In genomic region chr7:26688936-26689506, GRCh38 we compare ENCODE assay signal across 11 cellular contexts.
A peak's percentile ranks its signal among the peaks of the same experiment; 100 is the strongest.
DNase-seq lines count a peak whose midpoint lies in the region; ATAC-seq, FAIRE-seq and TF ChIP-seq lines count a peak whose summit lies in the region.
"Had no signal": no experiment of that assay in that cellular context is flagged by ENCODE, and none has a peak within 500 bp of the region (broad histone marks: within the 10 kb centered on the region; RNA-seq: fewer than 3 reads in every experiment).

No MANE protein-coding gene starts in this region.

- no peaks in the 10 kb centered on the region for H3K27me3 ChIP-seq in right lobe of liver

- peaks cover 0 to 8% (median 0%) of the 10 kb centered on the region in 4 donors for H3K4me1 ChIP-seq in right lobe of liver
- peaks cover 0 to 2% of the 10 kb centered on the region in 2 donors for H3K4me1 ChIP-seq in kidney (ENCODE audit: control insufficient read depth in 1 of 2, insufficient read depth in 1 of 2, low read depth in 1 of 2, low read length in 2 of 2)

- H3K4me3 ChIP-seq in right lobe of liver (no peak overlapping the region), kidney (ENCODE audit: low read length in 2 of 2) (no peak overlapping the region)

- ATAC-seq in GM18511 (IDR thresholded peaks at IDR 0.05; ENCODE audit: unreplicated experiment), result peak; percentile 88
- peak; percentile 78 for ATAC-seq in GM21825 (IDR thresholded peaks at IDR 0.05; ENCODE audit: unreplicated experiment)
- ATAC-seq in right lobe of liver, result peak; percentile 66 to 83 (median 74)

- no peak for TF ChIP-seq CTCF in right lobe of liver (IDR thresholded peaks at IDR 0.05)
- TF ChIP-seq CTCF in kidney (IDR thresholded peaks at IDR 0.05; ENCODE audit: borderline replicate concordance, extremely low read depth, insufficient read depth), result no peak

- intact Hi-C loops in right lobe of liver (cut with DNase I), result no loop called here
- intact Hi-C loops in kidney (cut with DNase I), result no loop called here

- no peak for FAIRE-seq in kidney (lab: Jason Lieb, UNC)

- 38% methylated on average over 4 of the region's 4 CpGs for WGBS in right lobe of liver (ENCODE audit: insufficient coverage, low coverage, low lambda C conversion rate, missing lambda C conversion rate)

- H3K36me3 ChIP-seq in right lobe of liver (no peaks in the 10 kb centered on the region), kidney (ENCODE audit: control insufficient read depth in 1 of 2, insufficient read depth in 2 of 2, low read length in 2 of 2) (no peaks in the 10 kb centered on the region)

- H3K27ac ChIP-seq in right lobe of liver, result no peak overlapping the region
- no peak overlapping the region for H3K27ac ChIP-seq in kidney (ENCODE audit: low read depth in 2 of 2, low read length in 2 of 2)

- H3K9ac ChIP-seq in kidney (ENCODE audit: low read length in 2 of 2), result no peak overlapping the region

- TF ChIP-seq POLR2A in right lobe of liver (IDR thresholded peaks at IDR 0.05), result no peak

- H3K9me3 ChIP-seq in right lobe of liver (no peaks in the 10 kb centered on the region), kidney (ENCODE audit: control insufficient read depth in 1 of 2, low read length in 2 of 2) (no peaks in the 10 kb centered on the region)

- DNase-seq in HUDEP-2 (lab: John Stamatoyannopoulos, UW; ENCODE audit: unreplicated experiment in 76 of 76) (peak in 49 of 76 experiments; percentile 2 to 72 (median 31)), right lobe of liver (no peak), ureter (ENCODE audit: low spot score) (no peak), DMS 273 (lab: John Stamatoyannopoulos, UW; ENCODE audit: unreplicated experiment) (no peak), kidney (no peak)
- no peak for DNase-seq in activated CD4-positive, alpha-beta T cell treated with anti-CD3 and anti-CD28 coated beads for 48 hours
- DNase-seq: activated naive CD4-positive, alpha-beta T cell treated with anti-CD3 and anti-CD28 coated beads for 36 hours; SHP77; stimulated activated naive CD4-positive, alpha-beta T cell treated with Interleukin-2 at 50 U/mL for 16 hours had no signal

Comparison
In these comparisons a context has a peak if more than half of its experiments do, and no peak if none do; other contexts are left out.
1. DNase-seq: peak in HUDEP-2 (49 of 76); none in right lobe of liver (0 of 3), ureter (single experiment), activated CD4-positive, alpha-beta T cell treated with anti-CD3 and anti-CD28 coated beads for 48 hours (single experiment), DMS 273 (single experiment) and kidney (single experiment).
2. Peak in every context shown above with its lines, with median percentiles within 50 percentile points of each other: ATAC-seq.